13 cellular contexts compared by ENCODE assay signal in genomic region chr4:26343041-26343403, GRCh38. TPM values are rescaled to one million over a fixed set of nuclear protein-coding genes. Genes with fewer than 3 reads are reported as not detected.
DNase-seq lines count a peak whose midpoint lies in the region; ATAC-seq, FAIRE-seq and TF ChIP-seq lines count a peak whose summit lies in the region.
"Had no signal": no experiment of that assay in that cellular context is flagged by ENCODE, and none has a peak within 500 bp of the region (broad histone marks: within the 10 kb centered on the region; RNA-seq: fewer than 3 reads in every experiment).

No MANE protein-coding gene starts in this region.

- H3K9ac ChIP-seq in endothelial cell of umbilical vein (replicated peaks; ENCODE audit: extremely low read depth, insufficient read depth, low read length): no peak overlapping the region

- H3K27ac Mint-ChIP-seq in mesothelial cell of epicardium: peak overlapping the region; percentile 90
- no peak overlapping the region for H3K27ac Mint-ChIP-seq in activated CD4-positive, alpha-beta T cell treated with anti-CD3 and anti-CD28 coated beads, Interleukin-2, amount 10 ng/mL, durations not matched to agents 24 days and 14 days
- no peak overlapping the region for H3K27ac Mint-ChIP-seq in activated naive CD4-positive, alpha-beta T cell treated with anti-CD3 and anti-CD28 coated beads, Interleukin-2, amount 10 ng/mL, durations not matched to agents 7 days and 5 days
- H3K27ac Mint-ChIP-seq: endodermal cell had no signal

- H3K9me3 ChIP-seq in RWPE2 (ENCODE audit: severe bottlenecking) (no peaks in the 10 kb centered on the region), endothelial cell of umbilical vein (replicated peaks; ENCODE audit: control insufficient read depth, insufficient read depth, low read length) (no peaks in the 10 kb centered on the region)

- H3K79me2 ChIP-seq in ACC112 (ENCODE audit: control insufficient read depth, insufficient read depth, low read length, unreplicated experiment) (peaks cover 87% of the 10 kb centered on the region), endothelial cell of umbilical vein (ENCODE audit: control insufficient read depth, insufficient read depth, low read length) (peaks cover 63% of the 10 kb centered on the region)

- dilution Hi-C loops in endothelial cell of umbilical vein (cut with MboI; ENCODE audit: extremely low pct_ligation_motif_present, low sequenced_read_pairs): no loop called here

- CTCF ChIA-PET in endothelial cell of umbilical vein (lab: Charles Lee): interaction anchor here (1.2 to 12.2 kb wide), 2 partner anchors 9 to 13 kb away, joined by 4 to 81 read pairs; no protein-coding TSS in a partner anchor
- CTCF ChIA-PET in activated naive CD4-positive, alpha-beta T cell treated with anti-CD3 and anti-CD28 coated beads, Interleukin-2, amount 10 ng/mL, durations not matched to agents 7 days and 5 days (lab: Charles Lee): interaction anchor here (0.6 to 1.5 kb wide), 2 partner anchors 13 to 434 kb away, joined by 3 to 6 read pairs; no protein-coding TSS in a partner anchor

- DNase-seq in RWPE2 (ENCODE audit: low spot score) (no peak), endothelial cell of umbilical vein (ENCODE audit: low read depth, low spot score) (no peak), mesothelial cell of epicardium (ENCODE audit: low spot score in 2 of 2, unreplicated experiment in 2 of 2) (no peak), D341Med (ENCODE audit: low spot score) (no peak)
- no peak for DNase-seq in activated CD4-positive, alpha-beta T cell treated with anti-CD3 and anti-CD28 coated beads, Interleukin-2, amount 10 ng/mL, durations not matched to agents 24 days and 14 days
- no peak for DNase-seq in activated naive CD4-positive, alpha-beta T cell treated with anti-CD3 and anti-CD28 coated beads, Interleukin-2, amount 10 ng/mL, durations not matched to agents 7 days and 5 days
- DNase-seq: activated CD4-positive, CD25-positive, alpha-beta regulatory T cell treated with anti-CD3 and anti-CD28 coated beads, Interleukin-2, amount 50 U/mL, for 72 hours; endodermal cell; NCI-H1048; NCI-H446 treated with DMSO at 0.1 percent for 48 hours; small intestine had no signal

- H3K27ac ChIP-seq in ACC112 (ENCODE audit: low read depth, low read length) (peak overlapping the region; percentile 50), RWPE2 (ENCODE audit: poor library complexity, severe bottlenecking) (peak overlapping the region; percentile 49), endothelial cell of umbilical vein (ENCODE audit: insufficient read depth, low read depth, low read length) (no peak overlapping the region)

- peak; percentile 42 for FAIRE-seq in endothelial cell of umbilical vein (lab: Jason Lieb, UNC)
- FAIRE-seq: small intestine had no signal

- no peak overlapping the region for H3K4me2 ChIP-seq in endothelial cell of umbilical vein (ENCODE audit: insufficient read depth, low read length)

- no TSS peak for BruUV-seq in endothelial cell of umbilical vein (replicated peaks; lab: Mats Ljungman, UMichigan)

- H3K27me3 ChIP-seq in ACC112 (ENCODE audit: insufficient read depth, low read length) (no peaks in the 10 kb centered on the region), RWPE2 (ENCODE audit: insufficient read depth, poor library complexity, severe bottlenecking) (no peaks in the 10 kb centered on the region), endothelial cell of umbilical vein (ENCODE audit: control insufficient read depth in 2 of 2, insufficient read depth in 2 of 2, low read length in 2 of 2) (no peaks in the 10 kb centered on the region)

- peaks cover 2% of the 10 kb centered on the region for H3K9me1 ChIP-seq in endothelial cell of umbilical vein (replicated peaks; ENCODE audit: control insufficient read depth, extremely low read depth, insufficient read depth, low read length)

- no peak overlapping the region for H3K4me3 Mint-ChIP-seq in mesothelial cell of epicardium
- no peak overlapping the region for H3K4me3 Mint-ChIP-seq in activated CD4-positive, alpha-beta T cell treated with anti-CD3 and anti-CD28 coated beads, Interleukin-2, amount 10 ng/mL, durations not matched to agents 24 days and 14 days
- no peak overlapping the region for H3K4me3 Mint-ChIP-seq in activated naive CD4-positive, alpha-beta T cell treated with anti-CD3 and anti-CD28 coated beads, Interleukin-2, amount 10 ng/mL, durations not matched to agents 7 days and 5 days
- H3K4me3 Mint-ChIP-seq: endodermal cell had no signal

- ATAC-seq in RWPE2 (ENCODE audit: low read depth) (no peak), GM21529 (IDR thresholded peaks at IDR 0.05; ENCODE audit: unreplicated experiment) (no peak)

- peaks cover under 1% of the 10 kb centered on the region for H3K36me3 Mint-ChIP-seq in mesothelial cell of epicardium
- peaks cover 27% of the 10 kb centered on the region for H3K36me3 Mint-ChIP-seq in activated CD4-positive, alpha-beta T cell treated with anti-CD3 and anti-CD28 coated beads, Interleukin-2, amount 10 ng/mL, durations not matched to agents 24 days and 14 days (ENCODE audit: low read depth)
- H3K36me3 Mint-ChIP-seq in activated naive CD4-positive, alpha-beta T cell treated with anti-CD3 and anti-CD28 coated beads, Interleukin-2, amount 10 ng/mL, durations not matched to agents 7 days and 5 days: peaks cover 3% of the 10 kb centered on the region

- H3K36me3 ChIP-seq in ACC112 (ENCODE audit: insufficient read depth, low read length) (no peaks in the 10 kb centered on the region), RWPE2 (ENCODE audit: low read depth) (no peaks in the 10 kb centered on the region), endothelial cell of umbilical vein (ENCODE audit: control insufficient read depth in 2 of 2, extremely low read depth in 1 of 2, insufficient read depth in 2 of 2, low read length in 2 of 2) (no peaks in the 10 kb centered on the region)

- H4K20me1 ChIP-seq in endothelial cell of umbilical vein (replicated peaks; ENCODE audit: control insufficient read depth, extremely low read depth, insufficient read depth, low read length): peaks cover 11% of the 10 kb centered on the region

- peaks cover 35% of the 10 kb centered on the region for H3K4me1 Mint-ChIP-seq in mesothelial cell of epicardium
- peaks cover 50% of the 10 kb centered on the region for H3K4me1 Mint-ChIP-seq in activated CD4-positive, alpha-beta T cell treated with anti-CD3 and anti-CD28 coated beads, Interleukin-2, amount 10 ng/mL, durations not matched to agents 24 days and 14 days
- H3K4me1 Mint-ChIP-seq in activated naive CD4-positive, alpha-beta T cell treated with anti-CD3 and anti-CD28 coated beads, Interleukin-2, amount 10 ng/mL, durations not matched to agents 7 days and 5 days: peaks cover 16% of the 10 kb centered on the region

- H3K4me3 ChIP-seq in ACC112 (ENCODE audit: low read depth, low read length): peak overlapping the region; percentile 11; the same call in 1 of the 2 replicates
- H3K4me3 ChIP-seq in RWPE2 (ENCODE audit: severe bottlenecking): no peak overlapping the region
- H3K4me3 ChIP-seq in endothelial cell of umbilical vein (replicated peaks in 1 of 3; ENCODE audit: insufficient read depth in 1 of 3, low read depth in 1 of 3, low read length in 3 of 3): no peak overlapping the region

- no peak for TF ChIP-seq POLR2A in endothelial cell of umbilical vein (IDR thresholded peaks at IDR 0.05; ENCODE audit: low read depth, low read length)

- no peaks in the 10 kb centered on the region for H3K27me3 Mint-ChIP-seq in mesothelial cell of epicardium (ENCODE audit: low read depth)
- H3K27me3 Mint-ChIP-seq in activated CD4-positive, alpha-beta T cell treated with anti-CD3 and anti-CD28 coated beads, Interleukin-2, amount 10 ng/mL, durations not matched to agents 24 days and 14 days: no peaks in the 10 kb centered on the region
- no peaks in the 10 kb centered on the region for H3K27me3 Mint-ChIP-seq in activated naive CD4-positive, alpha-beta T cell treated with anti-CD3 and anti-CD28 coated beads, Interleukin-2, amount 10 ng/mL, durations not matched to agents 7 days and 5 days

- POLR2A ChIA-PET in endothelial cell of umbilical vein (lab: Charles Lee): no interaction called here

- TF ChIP-seq CTCF in RWPE2 (IDR thresholded peaks at IDR 0.05; ENCODE audit: poor library complexity, severe bottlenecking) (no peak), endothelial cell of umbilical vein (IDR thresholded peaks at IDR 0.05; ENCODE audit: extremely low read depth in 1 of 2, insufficient read depth in 1 of 2, low read depth in 1 of 2, low read length in 2 of 2) (no peak), mesothelial cell of epicardium (IDR thresholded peaks at IDR 0.05; ENCODE audit: unreplicated experiment) (no peak)

- H3K4me1 ChIP-seq in ACC112 (ENCODE audit: control insufficient read depth, insufficient read depth, low read length, unreplicated experiment) (peaks cover 42% of the 10 kb centered on the region), RWPE2 (ENCODE audit: insufficient read depth, poor library complexity, severe bottlenecking) (peaks cover 17% of the 10 kb centered on the region), endothelial cell of umbilical vein (ENCODE audit: control insufficient read depth, extremely low read depth, insufficient read depth, low read length) (peaks cover 8% of the 10 kb centered on the region)

- no peak overlapping the region for H2AFZ ChIP-seq in ACC112 (ENCODE audit: low read length, unreplicated experiment)
- H2AFZ ChIP-seq in endothelial cell of umbilical vein (ENCODE audit: low read depth, low read length): no peak overlapping the region

- intact Hi-C loops in endothelial cell of umbilical vein (cut with micrococcal nuclease): no loop called here
- intact Hi-C loops in activated CD4-positive, alpha-beta T cell treated with anti-CD3 and anti-CD28 coated beads, Interleukin-2, amount 10 ng/mL, durations not matched to agents 24 days and 14 days (cut with micrococcal nuclease): no loop called here

- no peaks in the 10 kb centered on the region for H3K9me3 Mint-ChIP-seq in mesothelial cell of epicardium
- H3K9me3 Mint-ChIP-seq in activated CD4-positive, alpha-beta T cell treated with anti-CD3 and anti-CD28 coated beads, Interleukin-2, amount 10 ng/mL, durations not matched to agents 24 days and 14 days: no peaks in the 10 kb centered on the region
- H3K9me3 Mint-ChIP-seq in activated naive CD4-positive, alpha-beta T cell treated with anti-CD3 and anti-CD28 coated beads, Interleukin-2, amount 10 ng/mL, durations not matched to agents 7 days and 5 days: no peaks in the 10 kb centered on the region
- H3K9me3 Mint-ChIP-seq: endodermal cell had no signal

RNA-seq across cellular contexts. Expression of gene RBPJ, which starts 22.2 kb away (rescaled TPM):
- total RNA-seq in endothelial cell of umbilical vein (42.9 and 46.4 TPM in 2 replicates), mesothelial cell of epicardium (83.5 to 87.0 TPM (median 86.1 TPM) in 3 replicates)
- 16.7 and 17.0 TPM in 2 replicates for polyA plus RNA-seq in endothelial cell of umbilical vein
- polyA plus RNA-seq in endothelial cell of umbilical vein (2011; cell fraction: cytosol; rRNA removed): 13.5 and 14.6 TPM in 2 replicates
- 64.8 and 87.7 TPM in 2 replicates for polyA plus RNA-seq in endothelial cell of umbilical vein (2011; cell fraction: nucleus; rRNA removed)
- 20.7 and 28.2 TPM in 2 replicates for polyA plus RNA-seq in endothelial cell of umbilical vein (2012)
- polyA minus RNA-seq in endothelial cell of umbilical vein: 40.2 and 55.0 TPM in 2 replicates
- polyA minus RNA-seq in endothelial cell of umbilical vein (2011; cell fraction: cytosol; rRNA and poly(A)+ RNA removed): 16.4 TPM
- polyA minus RNA-seq in endothelial cell of umbilical vein (2011; cell fraction: nucleus; rRNA and poly(A)+ RNA removed): 88.3 and 103 TPM in 2 replicates
- total RNA-seq in activated CD4-positive, alpha-beta T cell treated with anti-CD3 and anti-CD28 coated beads, Interleukin-2, amount 10 ng/mL, durations not matched to agents 24 days and 14 days: 539 and 547 TPM in 2 replicates
